Comparison of ENCODE assay signal across 29 cellular contexts in genomic region chr10:104762793-104763192, GRCh38.
"Had no signal": no experiment of that assay in that cellular context is flagged by ENCODE, and none has a peak within 500 bp of the region (broad histone marks: within the 10 kb centered on the region; RNA-seq: fewer than 3 reads in every experiment).

No MANE protein-coding gene starts in this region.

- H3K4me1 ChIP-seq: neural progenitor cell, psoas muscle, right lobe of liver, sigmoid colon, suprapubic skin, testis, tibial artery, transverse colon, upper lobe of right lung, uterus had no signal

- H3K27ac Mint-ChIP-seq: natural killer cell; nephron; neural progenitor cell; progenitor cell of endocrine pancreas; stimulated activated effector memory CD8-positive, alpha-beta T cell treated with anti-CD3 and anti-CD28 coated beads, Interleukin-12 subunit alpha, Interleukin-12 subunit beta, amount 100 ng/mL, for 72 hours; stimulated activated naive B cell treated with anti-CD40 and anti-IgM and Interleukin-4, amounts not matched to agents 10 μg/mL and 1 μg/mL and 100 μg/mL, for 72 hours; stimulated activated naive CD8-positive, alpha-beta T cell treated with anti-CD3 and anti-CD28 coated beads, Interleukin-15, amount 100 ng/mL, for 72 hours; type B pancreatic cell had no signal

- H3K36me3 Mint-ChIP-seq: natural killer cell; neural progenitor cell; stimulated activated effector memory CD8-positive, alpha-beta T cell treated with anti-CD3 and anti-CD28 coated beads, Interleukin-12 subunit alpha, Interleukin-12 subunit beta, amount 100 ng/mL, for 72 hours; stimulated activated naive B cell treated with anti-CD40 and anti-IgM and Interleukin-4, amounts not matched to agents 10 μg/mL and 1 μg/mL and 100 μg/mL, for 72 hours; type B pancreatic cell had no signal

- H3K27me3 ChIP-seq: neural progenitor cell, ovary, right lobe of liver, sigmoid colon, suprapubic skin, testis, tibial artery, transverse colon, upper lobe of right lung, uterus had no signal

- ATAC-seq: natural killer cell; psoas muscle; right cardiac atrium; right lobe of liver; stimulated activated effector memory CD8-positive, alpha-beta T cell treated with anti-CD3 and anti-CD28 coated beads, Interleukin-12 subunit alpha, Interleukin-12 subunit beta, amount 100 ng/mL, for 72 hours; stimulated activated naive B cell treated with anti-CD40 and anti-IgM and Interleukin-4, amounts not matched to agents 10 μg/mL and 1 μg/mL and 100 μg/mL, for 72 hours; stimulated activated naive CD8-positive, alpha-beta T cell treated with anti-CD3 and anti-CD28 coated beads, Interleukin-15, amount 100 ng/mL, for 72 hours; upper lobe of right lung had no signal

- H2AFZ ChIP-seq: neural progenitor cell, parathyroid adenoma had no signal

- H3K9me3 Mint-ChIP-seq: natural killer cell; nephron; neural progenitor cell; stimulated activated effector memory CD8-positive, alpha-beta T cell treated with anti-CD3 and anti-CD28 coated beads, Interleukin-12 subunit alpha, Interleukin-12 subunit beta, amount 100 ng/mL, for 72 hours; stimulated activated naive B cell treated with anti-CD40 and anti-IgM and Interleukin-4, amounts not matched to agents 10 μg/mL and 1 μg/mL and 100 μg/mL, for 72 hours; stimulated activated naive CD8-positive, alpha-beta T cell treated with anti-CD3 and anti-CD28 coated beads, Interleukin-15, amount 100 ng/mL, for 72 hours; type B pancreatic cell had no signal

- H3K4me1 Mint-ChIP-seq: natural killer cell; nephron; neural progenitor cell; stimulated activated effector memory CD8-positive, alpha-beta T cell treated with anti-CD3 and anti-CD28 coated beads, Interleukin-12 subunit alpha, Interleukin-12 subunit beta, amount 100 ng/mL, for 72 hours; stimulated activated naive B cell treated with anti-CD40 and anti-IgM and Interleukin-4, amounts not matched to agents 10 μg/mL and 1 μg/mL and 100 μg/mL, for 72 hours; stimulated activated naive CD8-positive, alpha-beta T cell treated with anti-CD3 and anti-CD28 coated beads, Interleukin-15, amount 100 ng/mL, for 72 hours had no signal

- H3K36me3 ChIP-seq: neural progenitor cell, ovary, right lobe of liver, sigmoid colon, suprapubic skin, tibial artery, transverse colon, upper lobe of right lung, uterus had no signal

- H3K27ac ChIP-seq: neural progenitor cell, ovary, parathyroid adenoma, psoas muscle, right lobe of liver, sigmoid colon, suprapubic skin, testis, tibial artery, transverse colon, upper lobe of right lung, uterus had no signal

- H3K27me3 Mint-ChIP-seq: progenitor cell of endocrine pancreas had no signal

- H3K4me2 ChIP-seq: neural progenitor cell had no signal

- H3K4me3 ChIP-seq: neural progenitor cell, ovary, psoas muscle, right lobe of liver, sigmoid colon, suprapubic skin, testis, tibial artery, transverse colon, upper lobe of right lung, uterus had no signal

- H3K9ac ChIP-seq: neural progenitor cell, parathyroid adenoma had no signal

- H3K9me3 ChIP-seq: psoas muscle, right lobe of liver, sigmoid colon, suprapubic skin, testis, tibial artery, transverse colon, upper lobe of right lung, uterus had no signal

- H3K79me2 ChIP-seq: parathyroid adenoma had no signal

- DNase-seq: natural killer cell; occipital lobe; ovary; posterior cingulate gyrus; psoas muscle; right cardiac atrium; right lobe of liver; sigmoid colon; small intestine; stimulated activated CD4-positive, alpha-beta T cell treated with anti-CD3 and anti-CD28 coated beads, Interleukin-15, amount 100 ng/mL, for 24 hours; stimulated activated CD4-positive, alpha-beta T cell treated with anti-CD3 and anti-CD28 coated beads, Interleukin-2, amount 100 ng/mL, for 24 hours; stimulated activated CD4-positive, alpha-beta T cell treated with anti-CD3 and anti-CD28 coated beads, Interleukin-2, amount 100 ng/mL, for 48 hours; stimulated activated CD4-positive, alpha-beta T cell treated with anti-CD3 and anti-CD28 coated beads, Interleukin-4, amount 100 ng/mL, for 24 hours; stimulated activated naive B cell treated with anti-CD40 and anti-IgM and Interleukin-4, amounts not matched to agents 10 μg/mL and 1 μg/mL and 100 μg/mL, for 72 hours; stimulated activated naive CD4-positive, alpha-beta T cell treated with Interleukin-2 at 50 U/mL for 16 hours; stimulated activated naive CD8-positive, alpha-beta T cell treated with anti-CD3 and anti-CD28 coated beads, Interleukin-15, amount 100 ng/mL, for 72 hours; substantia nigra; testis; tibial artery; transverse colon; upper lobe of right lung; uterus had no signal

- H3K4me3 Mint-ChIP-seq: natural killer cell; nephron; neural progenitor cell; stimulated activated effector memory CD8-positive, alpha-beta T cell treated with anti-CD3 and anti-CD28 coated beads, Interleukin-12 subunit alpha, Interleukin-12 subunit beta, amount 100 ng/mL, for 72 hours; stimulated activated naive B cell treated with anti-CD40 and anti-IgM and Interleukin-4, amounts not matched to agents 10 μg/mL and 1 μg/mL and 100 μg/mL, for 72 hours; stimulated activated naive CD8-positive, alpha-beta T cell treated with anti-CD3 and anti-CD28 coated beads, Interleukin-15, amount 100 ng/mL, for 72 hours; type B pancreatic cell had no signal
